In the genomic region with DNA sequence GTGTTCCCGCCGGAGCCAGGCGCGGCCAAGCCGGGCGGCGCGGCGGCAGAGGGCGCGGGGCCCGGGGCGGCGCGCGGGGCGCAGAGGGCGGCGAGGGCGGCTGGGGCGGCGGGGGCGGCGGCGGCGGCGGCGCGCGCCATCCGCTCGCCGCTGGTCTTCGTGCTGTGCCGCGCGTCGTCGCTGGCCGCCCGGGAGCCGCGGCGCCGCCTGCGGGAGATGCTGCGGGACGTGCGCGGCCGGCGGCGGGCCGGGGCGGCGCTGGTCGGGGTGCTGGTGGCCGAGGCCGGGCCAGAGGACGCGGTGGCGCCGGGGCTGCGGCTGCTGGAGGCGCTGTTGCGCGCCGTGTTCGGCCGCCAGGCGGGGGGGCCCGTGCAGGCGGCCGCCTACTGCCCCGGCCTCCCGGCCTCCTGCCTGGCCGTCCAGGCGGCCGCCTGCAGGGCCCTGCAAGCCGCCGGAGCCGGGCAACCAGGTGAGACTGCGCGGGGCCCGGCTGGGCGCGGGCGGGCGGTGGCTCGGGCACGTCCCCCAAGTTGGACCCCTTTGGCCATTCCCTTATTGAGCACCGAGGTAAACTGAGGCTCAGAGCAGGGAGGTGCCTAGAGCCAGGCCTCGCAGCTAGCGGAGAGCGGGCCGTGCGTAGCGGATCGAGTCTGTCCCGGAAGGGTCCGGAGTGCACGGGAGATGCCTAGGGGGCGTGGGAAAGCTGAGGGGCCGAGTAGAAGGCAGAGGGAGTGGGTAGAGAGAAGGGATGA, we compare ENCODE assay signal across 1 cellular context.
TF ChIP-seq lines count a peak whose summit lies in the region.

No MANE protein-coding gene starts in this region.

TF ChIP-seq in GM23338, 12 proteins besides CTCF, POLR2A, EP300 and RAD21:
- TF ChIP-seq, protein P1, sequence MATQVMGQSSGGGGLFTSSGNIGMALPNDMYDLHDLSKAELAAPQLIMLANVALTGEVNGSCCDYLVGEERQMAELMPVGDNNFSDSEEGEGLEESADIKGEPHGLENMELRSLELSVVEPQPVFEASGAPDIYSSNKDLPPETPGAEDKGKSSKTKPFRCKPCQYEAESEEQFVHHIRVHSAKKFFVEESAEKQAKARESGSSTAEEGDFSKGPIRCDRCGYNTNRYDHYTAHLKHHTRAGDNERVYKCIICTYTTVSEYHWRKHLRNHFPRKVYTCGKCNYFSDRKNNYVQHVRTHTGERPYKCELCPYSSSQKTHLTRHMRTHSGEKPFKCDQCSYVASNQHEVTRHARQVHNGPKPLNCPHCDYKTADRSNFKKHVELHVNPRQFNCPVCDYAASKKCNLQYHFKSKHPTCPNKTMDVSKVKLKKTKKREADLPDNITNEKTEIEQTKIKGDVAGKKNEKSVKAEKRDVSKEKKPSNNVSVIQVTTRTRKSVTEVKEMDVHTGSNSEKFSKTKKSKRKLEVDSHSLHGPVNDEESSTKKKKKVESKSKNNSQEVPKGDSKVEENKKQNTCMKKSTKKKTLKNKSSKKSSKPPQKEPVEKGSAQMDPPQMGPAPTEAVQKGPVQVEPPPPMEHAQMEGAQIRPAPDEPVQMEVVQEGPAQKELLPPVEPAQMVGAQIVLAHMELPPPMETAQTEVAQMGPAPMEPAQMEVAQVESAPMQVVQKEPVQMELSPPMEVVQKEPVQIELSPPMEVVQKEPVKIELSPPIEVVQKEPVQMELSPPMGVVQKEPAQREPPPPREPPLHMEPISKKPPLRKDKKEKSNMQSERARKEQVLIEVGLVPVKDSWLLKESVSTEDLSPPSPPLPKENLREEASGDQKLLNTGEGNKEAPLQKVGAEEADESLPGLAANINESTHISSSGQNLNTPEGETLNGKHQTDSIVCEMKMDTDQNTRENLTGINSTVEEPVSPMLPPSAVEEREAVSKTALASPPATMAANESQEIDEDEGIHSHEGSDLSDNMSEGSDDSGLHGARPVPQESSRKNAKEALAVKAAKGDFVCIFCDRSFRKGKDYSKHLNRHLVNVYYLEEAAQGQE (IDR thresholded peaks at IDR 0.05; ENCODE audit: unreplicated experiment), result no peak
- TF ChIP-seq POLR2AphosphoS5 (IDR thresholded peaks at IDR 0.05; ENCODE audit: low read depth), result no peak
- TF ChIP-seq, protein P2, sequence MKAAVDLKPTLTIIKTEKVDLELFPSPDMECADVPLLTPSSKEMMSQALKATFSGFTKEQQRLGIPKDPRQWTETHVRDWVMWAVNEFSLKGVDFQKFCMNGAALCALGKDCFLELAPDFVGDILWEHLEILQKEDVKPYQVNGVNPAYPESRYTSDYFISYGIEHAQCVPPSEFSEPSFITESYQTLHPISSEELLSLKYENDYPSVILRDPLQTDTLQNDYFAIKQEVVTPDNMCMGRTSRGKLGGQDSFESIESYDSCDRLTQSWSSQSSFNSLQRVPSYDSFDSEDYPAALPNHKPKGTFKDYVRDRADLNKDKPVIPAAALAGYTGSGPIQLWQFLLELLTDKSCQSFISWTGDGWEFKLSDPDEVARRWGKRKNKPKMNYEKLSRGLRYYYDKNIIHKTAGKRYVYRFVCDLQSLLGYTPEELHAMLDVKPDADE (IDR thresholded peaks at IDR 0.05), result no peak
- peak; percentile 63 for TF ChIP-seq EZH2phosphoT487 (IDR thresholded peaks at IDR 0.05; ENCODE audit: unreplicated experiment)
- TF ChIP-seq JUNB (IDR thresholded peaks at IDR 0.05; ENCODE audit: unreplicated experiment), result no peak
- TF ChIP-seq CREB1 (CRISPR knock-in tag; IDR thresholded peaks at IDR 0.05; ENCODE audit: low read depth), result no peak
- TF ChIP-seq, protein P3, sequence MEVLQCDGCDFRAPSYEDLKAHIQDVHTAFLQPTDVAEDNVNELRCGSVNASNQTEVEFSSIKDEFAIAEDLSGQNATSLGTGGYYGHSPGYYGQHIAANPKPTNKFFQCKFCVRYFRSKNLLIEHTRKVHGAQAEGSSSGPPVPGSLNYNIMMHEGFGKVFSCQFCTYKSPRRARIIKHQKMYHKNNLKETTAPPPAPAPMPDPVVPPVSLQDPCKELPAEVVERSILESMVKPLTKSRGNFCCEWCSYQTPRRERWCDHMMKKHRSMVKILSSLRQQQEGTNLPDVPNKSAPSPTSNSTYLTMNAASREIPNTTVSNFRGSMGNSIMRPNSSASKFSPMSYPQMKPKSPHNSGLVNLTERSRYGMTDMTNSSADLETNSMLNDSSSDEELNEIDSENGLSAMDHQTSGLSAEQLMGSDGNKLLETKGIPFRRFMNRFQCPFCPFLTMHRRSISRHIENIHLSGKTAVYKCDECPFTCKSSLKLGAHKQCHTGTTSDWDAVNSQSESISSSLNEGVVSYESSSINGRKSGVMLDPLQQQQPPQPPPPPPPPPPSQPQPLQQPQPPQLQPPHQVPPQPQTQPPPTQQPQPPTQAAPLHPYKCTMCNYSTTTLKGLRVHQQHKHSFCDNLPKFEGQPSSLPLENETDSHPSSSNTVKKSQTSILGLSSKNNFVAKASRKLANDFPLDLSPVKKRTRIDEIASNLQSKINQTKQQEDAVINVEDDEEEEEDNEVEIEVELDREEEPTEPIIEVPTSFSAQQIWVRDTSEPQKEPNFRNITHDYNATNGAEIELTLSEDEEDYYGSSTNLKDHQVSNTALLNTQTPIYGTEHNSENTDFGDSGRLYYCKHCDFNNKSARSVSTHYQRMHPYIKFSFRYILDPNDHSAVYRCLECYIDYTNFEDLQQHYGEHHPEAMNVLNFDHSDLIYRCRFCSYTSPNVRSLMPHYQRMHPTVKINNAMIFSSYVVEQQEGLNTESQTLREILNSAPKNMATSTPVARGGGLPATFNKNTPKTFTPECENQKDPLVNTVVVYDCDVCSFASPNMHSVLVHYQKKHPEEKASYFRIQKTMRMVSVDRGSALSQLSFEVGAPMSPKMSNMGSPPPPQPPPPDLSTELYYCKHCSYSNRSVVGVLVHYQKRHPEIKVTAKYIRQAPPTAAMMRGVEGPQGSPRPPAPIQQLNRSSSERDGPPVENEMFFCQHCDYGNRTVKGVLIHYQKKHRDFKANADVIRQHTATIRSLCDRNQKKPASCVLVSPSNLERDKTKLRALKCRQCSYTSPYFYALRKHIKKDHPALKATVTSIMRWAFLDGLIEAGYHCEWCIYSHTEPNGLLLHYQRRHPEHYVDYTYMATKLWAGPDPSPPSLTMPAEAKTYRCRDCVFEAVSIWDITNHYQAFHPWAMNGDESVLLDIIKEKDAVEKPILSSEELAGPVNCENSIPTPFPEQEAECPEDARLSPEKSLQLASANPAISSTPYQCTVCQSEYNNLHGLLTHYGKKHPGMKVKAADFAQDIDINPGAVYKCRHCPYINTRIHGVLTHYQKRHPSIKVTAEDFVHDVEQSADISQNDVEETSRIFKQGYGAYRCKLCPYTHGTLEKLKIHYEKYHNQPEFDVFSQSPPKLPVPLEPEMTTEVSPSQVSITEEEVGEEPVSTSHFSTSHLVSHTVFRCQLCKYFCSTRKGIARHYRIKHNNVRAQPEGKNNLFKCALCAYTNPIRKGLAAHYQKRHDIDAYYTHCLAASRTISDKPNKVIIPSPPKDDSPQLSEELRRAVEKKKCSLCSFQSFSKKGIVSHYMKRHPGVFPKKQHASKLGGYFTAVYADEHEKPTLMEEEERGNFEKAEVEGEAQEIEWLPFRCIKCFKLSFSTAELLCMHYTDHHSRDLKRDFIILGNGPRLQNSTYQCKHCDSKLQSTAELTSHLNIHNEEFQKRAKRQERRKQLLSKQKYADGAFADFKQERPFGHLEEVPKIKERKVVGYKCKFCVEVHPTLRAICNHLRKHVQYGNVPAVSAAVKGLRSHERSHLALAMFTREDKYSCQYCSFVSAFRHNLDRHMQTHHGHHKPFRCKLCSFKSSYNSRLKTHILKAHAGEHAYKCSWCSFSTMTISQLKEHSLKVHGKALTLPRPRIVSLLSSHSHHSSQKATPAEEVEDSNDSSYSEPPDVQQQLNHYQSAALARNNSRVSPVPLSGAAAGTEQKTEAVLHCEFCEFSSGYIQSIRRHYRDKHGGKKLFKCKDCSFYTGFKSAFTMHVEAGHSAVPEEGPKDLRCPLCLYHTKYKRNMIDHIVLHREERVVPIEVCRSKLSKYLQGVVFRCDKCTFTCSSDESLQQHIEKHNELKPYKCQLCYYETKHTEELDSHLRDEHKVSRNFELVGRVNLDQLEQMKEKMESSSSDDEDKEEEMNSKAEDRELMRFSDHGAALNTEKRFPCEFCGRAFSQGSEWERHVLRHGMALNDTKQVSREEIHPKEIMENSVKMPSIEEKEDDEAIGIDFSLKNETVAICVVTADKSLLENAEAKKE (CRISPR knock-in tag; IDR thresholded peaks at IDR 0.05), result no peak
- TF ChIP-seq EZH2 (IDR thresholded peaks at IDR 0.05; ENCODE audit: low read depth, unreplicated experiment), result peak; percentile 79
- TF ChIP-seq ZNF331 (CRISPR knock-in tag; IDR thresholded peaks at IDR 0.05; ENCODE audit: low read depth), result no peak
- no peak for TF ChIP-seq ZNF114 (CRISPR knock-in tag; IDR thresholded peaks at IDR 0.05)
- no peak for TF ChIP-seq STAT1 (IDR thresholded peaks at IDR 0.05; ENCODE audit: unreplicated experiment)
- TF ChIP-seq NANOG (IDR thresholded peaks at IDR 0.05; ENCODE audit: borderline replicate concordance), result no peak
TF ChIP-seq in GM23338: peak in this region for 2.
